Comparison of ENCODE assay signal across 1 cellular context in the genomic region with DNA sequence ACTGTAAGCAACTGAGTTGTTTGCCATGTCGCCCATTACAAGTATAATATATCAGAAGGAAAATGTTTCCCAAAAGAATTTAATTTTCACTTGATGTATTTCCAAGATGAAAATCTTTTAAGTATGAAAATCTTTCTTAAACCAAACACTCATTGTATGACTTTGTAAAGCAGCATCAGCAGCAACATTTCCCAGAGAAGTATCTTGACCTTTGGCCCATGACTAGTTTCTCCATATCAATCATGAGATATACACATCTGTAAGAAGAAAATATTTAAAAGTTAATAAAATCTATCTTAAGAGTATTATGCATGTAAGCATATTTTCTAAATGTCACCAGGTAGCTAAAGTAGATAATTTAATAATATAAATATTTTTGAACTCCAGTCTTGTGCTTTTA.
TF ChIP-seq lines count a peak whose summit lies in the region.

No MANE protein-coding gene starts in this region.

TF ChIP-seq in K562, 482 proteins besides CTCF, POLR2A, EP300 and RAD21 (continued from another document):
- TF ChIP-seq, protein P1, sequence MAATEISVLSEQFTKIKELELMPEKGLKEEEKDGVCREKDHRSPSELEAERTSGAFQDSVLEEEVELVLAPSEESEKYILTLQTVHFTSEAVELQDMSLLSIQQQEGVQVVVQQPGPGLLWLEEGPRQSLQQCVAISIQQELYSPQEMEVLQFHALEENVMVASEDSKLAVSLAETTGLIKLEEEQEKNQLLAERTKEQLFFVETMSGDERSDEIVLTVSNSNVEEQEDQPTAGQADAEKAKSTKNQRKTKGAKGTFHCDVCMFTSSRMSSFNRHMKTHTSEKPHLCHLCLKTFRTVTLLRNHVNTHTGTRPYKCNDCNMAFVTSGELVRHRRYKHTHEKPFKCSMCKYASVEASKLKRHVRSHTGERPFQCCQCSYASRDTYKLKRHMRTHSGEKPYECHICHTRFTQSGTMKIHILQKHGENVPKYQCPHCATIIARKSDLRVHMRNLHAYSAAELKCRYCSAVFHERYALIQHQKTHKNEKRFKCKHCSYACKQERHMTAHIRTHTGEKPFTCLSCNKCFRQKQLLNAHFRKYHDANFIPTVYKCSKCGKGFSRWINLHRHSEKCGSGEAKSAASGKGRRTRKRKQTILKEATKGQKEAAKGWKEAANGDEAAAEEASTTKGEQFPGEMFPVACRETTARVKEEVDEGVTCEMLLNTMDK (IDR thresholded peaks at IDR 0.05; ENCODE audit: borderline replicate concordance, insufficient read depth, low read depth, low read length, poor library complexity, severe bottlenecking), result no peak
- TF ChIP-seq, protein P2, sequence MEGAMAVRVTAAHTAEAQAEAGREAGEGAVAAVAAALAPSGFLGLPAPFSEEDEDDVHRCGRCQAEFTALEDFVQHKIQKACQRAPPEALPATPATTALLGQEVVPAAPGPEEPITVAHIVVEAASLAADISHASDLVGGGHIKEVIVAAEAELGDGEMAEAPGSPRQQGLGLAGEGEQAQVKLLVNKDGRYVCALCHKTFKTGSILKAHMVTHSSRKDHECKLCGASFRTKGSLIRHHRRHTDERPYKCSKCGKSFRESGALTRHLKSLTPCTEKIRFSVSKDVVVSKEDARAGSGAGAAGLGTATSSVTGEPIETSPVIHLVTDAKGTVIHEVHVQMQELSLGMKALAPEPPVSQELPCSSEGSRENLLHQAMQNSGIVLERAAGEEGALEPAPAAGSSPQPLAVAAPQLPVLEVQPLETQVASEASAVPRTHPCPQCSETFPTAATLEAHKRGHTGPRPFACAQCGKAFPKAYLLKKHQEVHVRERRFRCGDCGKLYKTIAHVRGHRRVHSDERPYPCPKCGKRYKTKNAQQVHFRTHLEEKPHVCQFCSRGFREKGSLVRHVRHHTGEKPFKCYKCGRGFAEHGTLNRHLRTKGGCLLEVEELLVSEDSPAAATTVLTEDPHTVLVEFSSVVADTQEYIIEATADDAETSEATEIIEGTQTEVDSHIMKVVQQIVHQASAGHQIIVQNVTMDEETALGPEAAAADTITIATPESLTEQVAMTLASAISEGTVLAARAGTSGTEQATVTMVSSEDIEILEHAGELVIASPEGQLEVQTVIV (CRISPR knock-in tag; IDR thresholded peaks at IDR 0.05; ENCODE audit: borderline replicate concordance), result no peak
- TF ChIP-seq GTF2E2 (tag; IDR thresholded peaks at IDR 0.05), result no peak
- no peak for TF ChIP-seq MYC (IDR thresholded peaks at IDR 0.05; ENCODE audit: low read depth, low read length)
- no peak for TF ChIP-seq MYC (CRISPR knock-in tag; IDR thresholded peaks at IDR 0.05; ENCODE audit: borderline replicate concordance, low read depth)
TF ChIP-seq in K562: peak in this region for 2.
